In the genomic region with DNA sequence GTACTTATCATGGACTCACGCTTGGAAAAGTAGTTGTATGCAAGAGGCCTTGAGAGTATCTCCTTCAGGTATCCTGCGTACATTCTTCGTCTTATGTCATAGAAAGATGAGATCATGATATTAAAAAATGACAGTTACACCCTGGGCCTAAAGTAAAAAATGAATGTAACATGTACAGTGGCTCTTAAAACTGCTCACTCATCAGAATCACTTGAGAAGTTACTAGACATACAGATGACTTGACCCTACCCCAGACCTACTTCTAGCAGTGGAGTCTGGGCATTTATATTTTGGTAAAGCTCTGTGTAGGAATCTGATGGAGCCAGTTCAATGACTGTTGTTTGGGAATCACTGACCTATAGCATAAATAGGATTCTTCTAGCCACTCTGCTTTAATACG, we compare ENCODE assay signal across 8 cellular contexts.
"Had no signal": no experiment of that assay in that cellular context is flagged by ENCODE, and none has a peak within 500 bp of the region (broad histone marks: within the 10 kb centered on the region; RNA-seq: fewer than 3 reads in every experiment).

No MANE protein-coding gene starts in this region.

- H3K9me3 ChIP-seq: HAP-1 had no signal

- H3K4me1 ChIP-seq: HAP-1 had no signal

- H3K9ac ChIP-seq: GM23248 had no signal

- H3K4me3 ChIP-seq: GM23248, HAP-1 had no signal

- H3K36me3 ChIP-seq: HAP-1 had no signal

- DNase-seq: GM23248, GOT3, H7, HFFc6, KG1 had no signal

- H2AFZ ChIP-seq: GM23248 had no signal

- ATAC-seq: HCT116 had no signal

- H3K27ac ChIP-seq: GM23248, HL-60 had no signal
